Comparison of ENCODE assay signal across 9 cellular contexts in the genomic region with DNA sequence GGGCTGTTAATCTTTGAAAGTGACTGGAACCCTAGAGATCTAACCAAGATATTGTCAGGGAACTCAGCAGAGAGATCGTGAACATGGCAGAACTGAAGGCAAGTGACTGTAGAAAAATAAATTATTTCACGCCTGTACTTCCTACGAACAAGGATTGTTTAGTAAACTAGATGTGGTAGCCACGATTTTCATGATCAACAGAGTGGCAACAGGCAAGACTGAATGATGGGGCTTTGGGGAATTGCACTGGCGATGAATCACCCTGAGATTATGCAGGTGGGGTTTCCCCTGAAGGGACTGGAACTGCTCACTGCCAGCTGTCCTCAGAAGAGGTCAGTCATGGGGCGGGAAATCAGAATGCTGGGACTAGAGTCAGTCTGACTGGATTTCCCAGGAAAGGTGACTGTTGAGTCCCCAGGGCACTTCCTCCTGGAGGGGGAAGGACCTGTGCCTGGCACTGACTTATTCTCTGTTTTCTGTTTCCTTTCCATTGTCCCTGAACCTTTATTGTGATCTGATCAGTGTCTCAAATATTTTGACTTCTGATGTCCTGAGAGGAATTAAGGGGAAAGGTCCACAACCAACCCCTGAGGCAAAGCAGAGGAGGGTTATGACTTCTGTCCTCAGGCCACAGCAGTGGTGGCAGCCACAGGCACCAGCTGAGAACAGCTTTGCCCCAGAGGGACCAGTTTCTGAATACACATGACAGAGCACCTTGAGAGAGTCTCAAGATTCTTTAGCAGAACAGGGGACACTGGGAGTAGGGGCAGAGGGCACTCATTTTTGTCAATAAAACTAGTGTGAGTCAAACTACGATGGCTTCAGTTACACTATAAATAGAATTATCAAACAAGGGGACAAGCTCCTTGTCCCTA.
A peak's percentile ranks its signal among the peaks of the same experiment; 100 is the strongest.
DNase-seq lines count a peak whose midpoint lies in the region; ATAC-seq and TF ChIP-seq lines count a peak whose summit lies in the region.
"Had no signal": no experiment of that assay in that cellular context is flagged by ENCODE, and none has a peak within 500 bp of the region (broad histone marks: within the 10 kb centered on the region; RNA-seq: fewer than 3 reads in every experiment).

No MANE protein-coding gene starts in this region.

- H3K27ac Mint-ChIP-seq in activated naive CD8-positive, alpha-beta T cell treated with anti-CD3 and anti-CD28 coated beads for 36 hours, result peak overlapping the region; percentile 80
- peak overlapping the region; percentile 52 for H3K27ac Mint-ChIP-seq in type B pancreatic cell

- peak overlapping the region; percentile 0 for H3K4me3 Mint-ChIP-seq in activated naive CD8-positive, alpha-beta T cell treated with anti-CD3 and anti-CD28 coated beads for 36 hours
- no peak overlapping the region for H3K4me3 Mint-ChIP-seq in type B pancreatic cell

- no peak overlapping the region for H3K4me3 ChIP-seq in right lobe of liver

- peaks cover 57% of the 10 kb centered on the region for H3K4me1 Mint-ChIP-seq in activated naive CD8-positive, alpha-beta T cell treated with anti-CD3 and anti-CD28 coated beads for 36 hours
- H3K4me1 Mint-ChIP-seq in type B pancreatic cell (ENCODE audit: unreplicated experiment), result peaks cover 11% of the 10 kb centered on the region

- H3K27ac ChIP-seq in right lobe of liver, result no peak overlapping the region
- H3K27ac ChIP-seq: VCaP had no signal

- WGBS in right lobe of liver (ENCODE audit: insufficient coverage, low coverage, low lambda C conversion rate, missing lambda C conversion rate), result 38% methylated on average over 7 of the region's 7 CpGs

- no peaks in the 10 kb centered on the region for H3K36me3 Mint-ChIP-seq in activated naive CD8-positive, alpha-beta T cell treated with anti-CD3 and anti-CD28 coated beads for 36 hours
- no peaks in the 10 kb centered on the region for H3K36me3 Mint-ChIP-seq in type B pancreatic cell

- TF ChIP-seq CTCF in GM10266 (IDR thresholded peaks at IDR 0.05; ENCODE audit: control insufficient read depth, insufficient read depth, low read depth, missing control alignments), result peak; percentile 21
- no peak for TF ChIP-seq CTCF in right lobe of liver (IDR thresholded peaks at IDR 0.05)
- no peak for TF ChIP-seq CTCF in type B pancreatic cell (conservative IDR thresholded peaks at IDR 0.05)

- intact Hi-C loops in right lobe of liver (cut with DNase I), result no loop called here

- no peaks in the 10 kb centered on the region for H3K27me3 Mint-ChIP-seq in activated naive CD8-positive, alpha-beta T cell treated with anti-CD3 and anti-CD28 coated beads for 36 hours
- no peaks in the 10 kb centered on the region for H3K27me3 Mint-ChIP-seq in type B pancreatic cell

- no peaks in the 10 kb centered on the region for H3K4me1 ChIP-seq in right lobe of liver

- no peaks in the 10 kb centered on the region for H3K9me3 ChIP-seq in right lobe of liver

- H3K9me3 Mint-ChIP-seq in activated naive CD8-positive, alpha-beta T cell treated with anti-CD3 and anti-CD28 coated beads for 36 hours, result no peaks in the 10 kb centered on the region
- peaks cover 5% of the 10 kb centered on the region for H3K9me3 Mint-ChIP-seq in type B pancreatic cell

- ATAC-seq in GM21737 (IDR thresholded peaks at IDR 0.05; ENCODE audit: unreplicated experiment) (peak; percentile 64), right lobe of liver (peak; percentile 30 to 94 (median 64))

- H3K27me3 ChIP-seq in right lobe of liver, result no peaks in the 10 kb centered on the region

- no peaks in the 10 kb centered on the region for H3K36me3 ChIP-seq in right lobe of liver

- no peak for TF ChIP-seq POLR2A in right lobe of liver (IDR thresholded peaks at IDR 0.05)

- DNase-seq in GM10266 (ENCODE audit: extremely low spot score), result peak; percentile 50
- peak; percentile 23 for DNase-seq in HuH-7.5 (ENCODE audit: low spot score)
- DNase-seq in activated naive CD8-positive, alpha-beta T cell treated with anti-CD3 and anti-CD28 coated beads for 36 hours, result peak; percentile 71
- peak in 1 of 3 donors; percentile 56 for DNase-seq in right lobe of liver
- DNase-seq in type B pancreatic cell (ENCODE audit: extremely low spot score, unreplicated experiment), result no peak
- DNase-seq in NCI-H82 treated with DMSO at 0.1 percent for 48 hours (lab: John Stamatoyannopoulos, UW; ENCODE audit: unreplicated experiment), result no peak
- DNase-seq in effector CD8-positive, alpha-beta T cell (lab: John Stamatoyannopoulos, UW), result no peak

Comparison
In these comparisons a context has a peak if more than half of its experiments do, and no peak if none do; other contexts are left out.
1. DNase-seq: peak in GM10266 (single experiment), HuH-7.5 (single experiment) and activated naive CD8-positive, alpha-beta T cell treated with anti-CD3 and anti-CD28 coated beads for 36 hours (single experiment); none in type B pancreatic cell (single experiment), NCI-H82 treated with DMSO at 0.1 percent for 48 hours (single experiment) and effector CD8-positive, alpha-beta T cell (single experiment).